ENCODE assay signal across 9 cellular contexts in genomic region chr19:15101479-15102082, GRCh38. TPM values are rescaled to one million over a fixed set of nuclear protein-coding genes. Genes with fewer than 3 reads are reported as not detected.
DNase-seq lines count a peak whose midpoint lies in the region; ATAC-seq, FAIRE-seq and TF ChIP-seq lines count a peak whose summit lies in the region.
"Had no signal": no experiment of that assay in that cellular context is flagged by ENCODE, and none has a peak within 500 bp of the region (broad histone marks: within the 10 kb centered on the region; RNA-seq: fewer than 3 reads in every experiment).

No MANE protein-coding gene starts in this region.

- no peaks in the 10 kb centered on the region for H3K79me2 ChIP-seq in endothelial cell of umbilical vein (ENCODE audit: control insufficient read depth, insufficient read depth, low read length)

- H3K27ac Mint-ChIP-seq in neural crest cell (ENCODE audit: unreplicated experiment) = no peak overlapping the region
- H3K27ac Mint-ChIP-seq: natural killer cell treated with Interleukin-12 subunit alpha and Interleukin-12 subunit beta and Interleukin-15 and Interleukin-18, amount 100 ng/mL, for 72 hours had no signal

- no peaks in the 10 kb centered on the region for H3K9me3 ChIP-seq in endothelial cell of umbilical vein (replicated peaks; ENCODE audit: control insufficient read depth, insufficient read depth, low read length)

- peak overlapping the region; percentile 57 for H3K4me3 Mint-ChIP-seq in neural crest cell
- H3K4me3 Mint-ChIP-seq: natural killer cell treated with Interleukin-12 subunit alpha and Interleukin-12 subunit beta and Interleukin-15 and Interleukin-18, amount 100 ng/mL, for 72 hours had no signal

- CTCF ChIA-PET in endothelial cell of umbilical vein (lab: Charles Lee) = interaction anchor here (0.5 to 4.3 kb wide), 37 partner anchors 9 to 956 kb away, joined by 3 to 176 read pairs (median 5); partner anchors contain the start of genes AKAP8, AKAP8L, BRD4 and OR1I1

- no peaks in the 10 kb centered on the region for H4K20me1 ChIP-seq in endothelial cell of umbilical vein (replicated peaks; ENCODE audit: control insufficient read depth, extremely low read depth, insufficient read depth, low read length)

- no peaks in the 10 kb centered on the region for H3K36me3 ChIP-seq in endothelial cell of umbilical vein (ENCODE audit: control insufficient read depth in 2 of 2, extremely low read depth in 1 of 2, insufficient read depth in 2 of 2, low read length in 2 of 2)

- dilution Hi-C loops in endothelial cell of umbilical vein (cut with MboI; ENCODE audit: extremely low pct_ligation_motif_present, low sequenced_read_pairs) = no loop called here

- peak; percentile 79 to 85 for TF ChIP-seq CTCF in endothelial cell of umbilical vein (IDR thresholded peaks at IDR 0.05; ENCODE audit: extremely low read depth in 1 of 2, insufficient read depth in 1 of 2, low read depth in 1 of 2, low read length in 2 of 2)
- TF ChIP-seq CTCF in neural crest cell (conservative IDR thresholded peaks at IDR 0.05) = peak; percentile 70

- no peak overlapping the region for H3K9ac ChIP-seq in endothelial cell of umbilical vein (replicated peaks; ENCODE audit: extremely low read depth, insufficient read depth, low read length)

- no peak overlapping the region for H3K4me3 ChIP-seq in endothelial cell of umbilical vein (replicated peaks in 1 of 3; ENCODE audit: insufficient read depth in 1 of 3, low read depth in 1 of 3, low read length in 3 of 3)

- no peak overlapping the region for H3K4me2 ChIP-seq in endothelial cell of umbilical vein (ENCODE audit: insufficient read depth, low read length)

- TF ChIP-seq EP300 in Ishikawa (IDR thresholded peaks at IDR 0.05; ENCODE audit: borderline replicate concordance) = no peak

- peaks cover 18% of the 10 kb centered on the region for H3K9me3 Mint-ChIP-seq in neural crest cell

- no peaks in the 10 kb centered on the region for H3K9me1 ChIP-seq in endothelial cell of umbilical vein (replicated peaks; ENCODE audit: control insufficient read depth, extremely low read depth, insufficient read depth, low read length)

- H3K27me3 Mint-ChIP-seq in neural crest cell (ENCODE audit: low read depth) = peaks cover 3% of the 10 kb centered on the region

- peaks cover 1% of the 10 kb centered on the region for H3K4me1 Mint-ChIP-seq in neural crest cell

- H3K4me1 ChIP-seq in endothelial cell of umbilical vein (ENCODE audit: control insufficient read depth, extremely low read depth, insufficient read depth, low read length) = peaks cover 3% of the 10 kb centered on the region

- BruUV-seq in endothelial cell of umbilical vein (replicated peaks; lab: Mats Ljungman, UMichigan) = no TSS peak

- H3K36me3 Mint-ChIP-seq in neural crest cell (ENCODE audit: low read depth) = peaks cover 13% of the 10 kb centered on the region

- peak; percentile 28 for DNase-seq in COLO668 (lab: John Stamatoyannopoulos, UW; ENCODE audit: unreplicated experiment)
- DNase-seq in activated CD4-positive, alpha-beta T cell treated with anti-CD3 and anti-CD28 coated beads for 4 hours = peak; percentile 24 to 63
- peak; percentile 75 for DNase-seq in endothelial cell of umbilical vein (ENCODE audit: low read depth, low spot score)
- DNase-seq in neural crest cell (ENCODE audit: low read depth, low spot score) = peak; percentile 44
- no peak for DNase-seq in dedifferentiated amniotic fluid mesenchymal stem cell (ENCODE audit: extremely low spot score)

- no peak overlapping the region for H3K27ac ChIP-seq in endothelial cell of umbilical vein (ENCODE audit: insufficient read depth, low read depth, low read length)

- POLR2A ChIA-PET in endothelial cell of umbilical vein (lab: Charles Lee) = no interaction called here

- H3K27me3 ChIP-seq in endothelial cell of umbilical vein (ENCODE audit: control insufficient read depth in 2 of 2, insufficient read depth in 2 of 2, low read length in 2 of 2) = no peaks in the 10 kb centered on the region

- no peak for ATAC-seq in HG03159 (IDR thresholded peaks at IDR 0.05; ENCODE audit: unreplicated experiment)
- no peak for ATAC-seq in HG03342 (IDR thresholded peaks at IDR 0.05; ENCODE audit: unreplicated experiment)

- intact Hi-C loops in endothelial cell of umbilical vein (cut with micrococcal nuclease) = loop anchor here (1.0 to 10.0 kb wide), 4 partner anchors 49 to 1083 kb away; partner anchors contain the start of gene FAM32A

- TF ChIP-seq POLR2A in endothelial cell of umbilical vein (IDR thresholded peaks at IDR 0.05; ENCODE audit: low read depth, low read length) = no peak

- no peak overlapping the region for H2AFZ ChIP-seq in endothelial cell of umbilical vein (ENCODE audit: low read depth, low read length)

- TF ChIP-seq RAD21 in Ishikawa (IDR thresholded peaks at IDR 0.05; ENCODE audit: low read depth) = peak; percentile 60

- peak; percentile 85 for FAIRE-seq in endothelial cell of umbilical vein (lab: Jason Lieb, UNC)

TF ChIP-seq in Ishikawa, 13 proteins besides CTCF, POLR2A, EP300 and RAD21 (continues in another document):
- TF ChIP-seq CEBPB (IDR thresholded peaks at IDR 0.05) (no peak), USF1 (IDR thresholded peaks at IDR 0.05) (no peak), NFIC (IDR thresholded peaks at IDR 0.05) (no peak)

TF ChIP-seq in endothelial cell of umbilical vein, 7 proteins besides CTCF, POLR2A, EP300 and RAD21:
- TF ChIP-seq POLR2AphosphoS5 (IDR thresholded peaks at IDR 0.05; ENCODE audit: insufficient read depth, low read depth, low read length) = no peak
- TF ChIP-seq, protein P1, sequence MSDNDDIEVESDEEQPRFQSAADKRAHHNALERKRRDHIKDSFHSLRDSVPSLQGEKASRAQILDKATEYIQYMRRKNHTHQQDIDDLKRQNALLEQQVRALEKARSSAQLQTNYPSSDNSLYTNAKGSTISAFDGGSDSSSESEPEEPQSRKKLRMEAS (IDR thresholded peaks at IDR 0.05; ENCODE audit: insufficient read depth, insufficient read length) = no peak
- no peak for TF ChIP-seq FOS (IDR thresholded peaks at IDR 0.05; ENCODE audit: borderline replicate concordance, insufficient read depth, low read length)
- TF ChIP-seq GATA2 (IDR thresholded peaks at IDR 0.05; ENCODE audit: insufficient read depth, insufficient read length, low read depth, low read length) = no peak
- TF ChIP-seq EZH2 (IDR thresholded peaks at IDR 0.05; ENCODE audit: borderline replicate concordance, low read depth, low read length, severe bottlenecking) = no peak
- TF ChIP-seq JUN (IDR thresholded peaks at IDR 0.05; ENCODE audit: borderline replicate concordance, insufficient read depth, insufficient read length, low read depth) = no peak
- TF ChIP-seq MYC (IDR thresholded peaks at IDR 0.05; ENCODE audit: low read depth, low read length) = no peak
TF ChIP-seq in endothelial cell of umbilical vein: peak in this region for 0.

RNA-seq across cellular contexts. Expression of gene SYDE1, which starts 5.6 kb away (rescaled TPM):
- 35.3 and 38.2 TPM in 2 replicates for total RNA-seq in endothelial cell of umbilical vein
- polyA plus RNA-seq in endothelial cell of umbilical vein = 33.1 and 40.1 TPM in 2 replicates
- polyA plus RNA-seq in endothelial cell of umbilical vein (2011; cell fraction: cytosol; rRNA removed) = 16.2 and 20.1 TPM in 2 replicates
- 36.6 and 47.6 TPM in 2 replicates for polyA plus RNA-seq in endothelial cell of umbilical vein (2011; cell fraction: nucleus; rRNA removed)
- 14.9 and 17.7 TPM in 2 replicates for polyA plus RNA-seq in endothelial cell of umbilical vein (2012)
- 14.3 and 18.3 TPM in 2 replicates for polyA minus RNA-seq in endothelial cell of umbilical vein
- 33.7 TPM for polyA minus RNA-seq in endothelial cell of umbilical vein (2011; cell fraction: cytosol; rRNA and poly(A)+ RNA removed)
- polyA minus RNA-seq in endothelial cell of umbilical vein (2011; cell fraction: nucleus; rRNA and poly(A)+ RNA removed) = 9.8 and 16.8 TPM in 2 replicates
- total RNA-seq in neural crest cell = 23.8 and 24.7 TPM in 2 replicates
- total RNA-seq: natural killer cell treated with Interleukin-12 subunit alpha and Interleukin-12 subunit beta and Interleukin-15 and Interleukin-18, amount 100 ng/mL, for 72 hours had no signal

RNA-seq across cellular contexts. Expression of gene OR1I1, which starts 19.6 kb away (rescaled TPM):
- total RNA-seq in endothelial cell of umbilical vein (not detected in 2 replicates), neural crest cell (not detected in 2 replicates)
- polyA plus RNA-seq in endothelial cell of umbilical vein = not detected in 2 replicates
- not detected in 2 replicates for polyA plus RNA-seq in endothelial cell of umbilical vein (2011; cell fraction: cytosol; rRNA removed)
- not detected in 2 replicates for polyA plus RNA-seq in endothelial cell of umbilical vein (2011; cell fraction: nucleus; rRNA removed)
- polyA plus RNA-seq in endothelial cell of umbilical vein (2012) = not detected in 2 replicates
- not detected in 2 replicates for polyA minus RNA-seq in endothelial cell of umbilical vein
- not detected for polyA minus RNA-seq in endothelial cell of umbilical vein (2011; cell fraction: cytosol; rRNA and poly(A)+ RNA removed)
- polyA minus RNA-seq in endothelial cell of umbilical vein (2011; cell fraction: nucleus; rRNA and poly(A)+ RNA removed) = not detected in 2 replicates
- total RNA-seq: natural killer cell treated with Interleukin-12 subunit alpha and Interleukin-12 subunit beta and Interleukin-15 and Interleukin-18, amount 100 ng/mL, for 72 hours had no signal

RNA-seq across cellular contexts. Expression of gene CASP14, which starts 52.3 kb away (rescaled TPM):
- total RNA-seq in endothelial cell of umbilical vein = not detected in 2 replicates
- not detected in 2 replicates for polyA plus RNA-seq in endothelial cell of umbilical vein
- polyA plus RNA-seq in endothelial cell of umbilical vein (2011; cell fraction: cytosol; rRNA removed) = not detected in 2 replicates
- polyA plus RNA-seq in endothelial cell of umbilical vein (2011; cell fraction: nucleus; rRNA removed) = not detected in 2 replicates
- not detected in 2 replicates for polyA plus RNA-seq in endothelial cell of umbilical vein (2012)
- polyA minus RNA-seq in endothelial cell of umbilical vein = not detected in 2 replicates
- not detected for polyA minus RNA-seq in endothelial cell of umbilical vein (2011; cell fraction: cytosol; rRNA and poly(A)+ RNA removed)
- not detected in 2 replicates for polyA minus RNA-seq in endothelial cell of umbilical vein (2011; cell fraction: nucleus; rRNA and poly(A)+ RNA removed)
- not detected in 2 replicates for total RNA-seq in neural crest cell
- total RNA-seq: natural killer cell treated with Interleukin-12 subunit alpha and Interleukin-12 subunit beta and Interleukin-15 and Interleukin-18, amount 100 ng/mL, for 72 hours had no signal
